ENCODE assay signal across 13 cellular contexts in the genomic region with DNA sequence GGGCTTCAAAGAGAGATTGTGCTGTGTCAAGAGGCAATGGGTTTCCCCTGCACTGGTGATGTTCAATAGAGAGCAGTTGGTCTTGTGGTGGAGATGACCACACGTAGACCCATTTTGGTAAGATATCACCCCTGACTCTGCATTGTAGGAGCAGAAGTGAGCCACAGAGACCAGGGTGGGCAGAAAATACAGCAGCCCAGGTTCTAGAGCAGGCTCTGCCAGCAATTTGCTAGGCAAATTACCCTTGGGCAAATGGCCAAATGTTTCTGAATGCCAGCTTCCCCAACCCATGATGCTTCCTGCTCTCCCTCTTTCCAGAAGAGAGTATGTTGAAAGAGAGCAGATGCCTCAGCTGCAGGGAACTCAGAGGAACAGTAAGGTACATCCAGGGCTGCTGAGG.
DNase-seq lines count a peak whose midpoint lies in the region; ATAC-seq and TF ChIP-seq lines count a peak whose summit lies in the region.
"Had no signal": no experiment of that assay in that cellular context is flagged by ENCODE, and none has a peak within 500 bp of the region (broad histone marks: within the 10 kb centered on the region; RNA-seq: fewer than 3 reads in every experiment).

No MANE protein-coding gene starts in this region.

- DNase-seq in DMS153 (lab: John Stamatoyannopoulos, UW) (peak; percentile 45), NCI-H1694 (lab: John Stamatoyannopoulos, UW) (peak; percentile 94), NCI-H524 treated with DMSO at 0.1 percent for 48 hours (lab: John Stamatoyannopoulos, UW) (peak; percentile 4), SK-N-DZ (ENCODE audit: low spot score) (no peak), psoas muscle (no peak)
- DNase-seq in activated naive CD8-positive, alpha-beta T cell treated with anti-CD3 and anti-CD28 coated beads for 36 hours: no peak
- DNase-seq: activated effector memory CD4-positive, alpha-beta T cell treated with Interleukin-2 at 50 U/mL for 16 hours; GM23248; MG63; midbrain; stimulated activated CD4-positive, alpha-beta T cell treated with anti-CD3 and anti-CD28 coated beads, Interleukin-4, amount 100 ng/mL, for 4 hours had no signal

- H3K4me1 Mint-ChIP-seq in activated naive CD8-positive, alpha-beta T cell treated with anti-CD3 and anti-CD28 coated beads for 36 hours: no peaks in the 10 kb centered on the region

- H3K36me3 ChIP-seq in psoas muscle (ENCODE audit: insufficient read depth in 1 of 2, low read depth in 1 of 2): no peaks in the 10 kb centered on the region
- H3K36me3 ChIP-seq: MG63 had no signal

- 56 to 62% (median 61%) methylated on average over 1 of the region's 1 CpG for WGBS in psoas muscle, 3 donors

- peak; percentile 44 for ATAC-seq in esophagus mucosa
- no peak for ATAC-seq in HG02759 (IDR thresholded peaks at IDR 0.05; ENCODE audit: unreplicated experiment)
- ATAC-seq in psoas muscle: no peak

- no peaks in the 10 kb centered on the region for H3K9me3 Mint-ChIP-seq in activated naive CD8-positive, alpha-beta T cell treated with anti-CD3 and anti-CD28 coated beads for 36 hours

- no peak overlapping the region for H3K4me3 ChIP-seq in psoas muscle
- H3K4me3 ChIP-seq: GM23248, MG63 had no signal

- no peak overlapping the region for H3K4me3 Mint-ChIP-seq in activated naive CD8-positive, alpha-beta T cell treated with anti-CD3 and anti-CD28 coated beads for 36 hours

- peaks cover 12% of the 10 kb centered on the region for H3K27me3 Mint-ChIP-seq in activated naive CD8-positive, alpha-beta T cell treated with anti-CD3 and anti-CD28 coated beads for 36 hours

- no peak overlapping the region for H3K27ac Mint-ChIP-seq in activated naive CD8-positive, alpha-beta T cell treated with anti-CD3 and anti-CD28 coated beads for 36 hours

- intact Hi-C loops in psoas muscle (cut with DNase I): no loop called here

- no peaks in the 10 kb centered on the region for H3K9me3 ChIP-seq in psoas muscle
- H3K9me3 ChIP-seq: MG63 had no signal

- H3K4me1 ChIP-seq in psoas muscle: no peaks in the 10 kb centered on the region

- TF ChIP-seq CTCF in psoas muscle (IDR thresholded peaks at IDR 0.05): no peak

- no peaks in the 10 kb centered on the region for H3K27me3 ChIP-seq in psoas muscle (ENCODE audit: insufficient read depth in 3 of 3, low read length in 2 of 3)
- H3K27me3 ChIP-seq: MG63 had no signal

- no peak overlapping the region for H3K27ac ChIP-seq in psoas muscle
- H3K27ac ChIP-seq: GM23248 had no signal

- H3K36me3 Mint-ChIP-seq in activated naive CD8-positive, alpha-beta T cell treated with anti-CD3 and anti-CD28 coated beads for 36 hours: no peaks in the 10 kb centered on the region

Comparison
In these comparisons a context has a peak if more than half of its experiments do, and no peak if none do; other contexts are left out.
1. DNase-seq: peak in DMS153 (single experiment), NCI-H1694 (single experiment) and NCI-H524 treated with DMSO at 0.1 percent for 48 hours (single experiment); none in activated naive CD8-positive, alpha-beta T cell treated with anti-CD3 and anti-CD28 coated beads for 36 hours (single experiment), SK-N-DZ (single experiment) and psoas muscle (0 of 2).